16 cellular contexts compared by ENCODE assay signal in genomic region chr16:57508084-57508425, GRCh38. TPM values are rescaled to one million over a fixed set of nuclear protein-coding genes. Genes with fewer than 3 reads are reported as not detected.
A peak's percentile ranks its signal among the peaks of the same experiment; 100 is the strongest.
DNase-seq lines count a peak whose midpoint lies in the region; ATAC-seq, FAIRE-seq and TF ChIP-seq lines count a peak whose summit lies in the region.
"Had no signal": no experiment of that assay in that cellular context is flagged by ENCODE, and none has a peak within 500 bp of the region (broad histone marks: within the 10 kb centered on the region; RNA-seq: fewer than 3 reads in every experiment).

No MANE protein-coding gene starts in this region.

- FAIRE-seq in K562 (lab: Jason Lieb, UNC): no peak
- FAIRE-seq: H54 had no signal

- ATAC-seq in K562 (peak; percentile 11; the same call in 1 of the 3 replicates), HG03097 (IDR thresholded peaks at IDR 0.05; ENCODE audit: low FRiP score, unreplicated experiment) (no peak), lower lobe of right lung (no peak)

- BruUV-seq in K562 (replicated peaks; lab: Mats Ljungman, UMichigan): no TSS peak

- POLR2A ChIA-PET in K562 (lab: Yijun Ruan, JAX): interaction anchor here (0.6 to 0.8 kb wide), 2 partner anchors 9 to 23 kb away, joined by 3 to 4 read pairs; no protein-coding TSS in a partner anchor

- no peaks in the 10 kb centered on the region for H3K79me2 ChIP-seq in K562 (ENCODE audit: control insufficient read depth, insufficient read depth, low read length)

- peaks cover 81% of the 10 kb centered on the region for H3K4me1 ChIP-seq in cardiac muscle cell (ENCODE audit: low read depth)
- no peaks in the 10 kb centered on the region for H3K4me1 ChIP-seq in right atrium auricular region
- peaks cover 0 to 8% of the 10 kb centered on the region in 2 experiments; a peak in 2 of 5 replicates for H3K4me1 ChIP-seq in K562 (replicated peaks in 1 of 2; ENCODE audit: control insufficient read depth in 2 of 2, insufficient read depth in 2 of 2, low read length in 2 of 2)
- peaks cover 47% of the 10 kb centered on the region for H3K4me1 ChIP-seq in mesodermal cell (ENCODE audit: control insufficient read depth, insufficient read depth, low read length, poor library complexity, severe bottlenecking)
- peaks cover 0 to 4% (median 2%) of the 10 kb centered on the region in 4 donors for H3K4me1 ChIP-seq in sigmoid colon
- peaks cover 15% of the 10 kb centered on the region for H3K4me1 ChIP-seq in lower lobe of right lung

- WGBS in K562 (ENCODE audit: insufficient coverage, low coverage, missing lambda C conversion rate): 27% methylated on average over 2 of the region's 3 CpGs
- 92% methylated on average over 2 of the region's 3 CpGs; no CpG with 5 or more reads in 1 of the 2 experiments for WGBS in mesodermal cell (ENCODE audit: insufficient coverage in 2 of 2), 2 experiments
- 83 to 92% methylated on average over 3 of the region's 3 CpGs for WGBS in sigmoid colon, 2 donors

- 0 out of 2 replicates have a peak, but pooled peaks cover 3% of the 10 kb centered on the region for H4K20me1 ChIP-seq in K562 (replicated peaks; ENCODE audit: control insufficient read depth, insufficient read depth, low read length)

- no peak overlapping the region for H3K9ac ChIP-seq in K562 (ENCODE audit: insufficient read depth in 1 of 2, low read depth in 2 of 2, low read length in 2 of 2)

- H2AFZ ChIP-seq in K562 (ENCODE audit: low read depth, low read length): no peak overlapping the region

- no peak overlapping the region for H3K27ac Mint-ChIP-seq in glutamatergic neuron (ENCODE audit: unreplicated experiment)

- no peak overlapping the region for H3K4me3 Mint-ChIP-seq in glutamatergic neuron (ENCODE audit: unreplicated experiment)

- no peaks in the 10 kb centered on the region for H3K9me3 ChIP-seq in cardiac muscle cell (ENCODE audit: low read depth)
- H3K9me3 ChIP-seq in right atrium auricular region: no peaks in the 10 kb centered on the region
- no peaks in the 10 kb centered on the region for H3K9me3 ChIP-seq in K562 (replicated peaks; ENCODE audit: control insufficient read depth, insufficient read depth, low read depth, low read length)
- H3K9me3 ChIP-seq in mesodermal cell (ENCODE audit: control insufficient read depth, low read length): no peaks in the 10 kb centered on the region
- H3K9me3 ChIP-seq in sigmoid colon: no peaks in the 10 kb centered on the region
- no peaks in the 10 kb centered on the region for H3K9me3 ChIP-seq in lower lobe of right lung

- peaks cover 1% of the 10 kb centered on the region for H3K27me3 Mint-ChIP-seq in glutamatergic neuron (ENCODE audit: unreplicated experiment)

- TF ChIP-seq EP300 in K562 (IDR thresholded peaks at IDR 0.05; ENCODE audit: low read length) (no peak), sigmoid colon (IDR thresholded peaks at IDR 0.05) (no peak)

- no peaks in the 10 kb centered on the region for H3K9me1 ChIP-seq in K562 (ENCODE audit: control insufficient read depth, insufficient read depth, low read length)

- H3K27ac ChIP-seq in cardiac muscle cell: peak overlapping the region; percentile 99
- no peak overlapping the region for H3K27ac ChIP-seq in right atrium auricular region
- H3K27ac ChIP-seq in K562 (ENCODE audit: extremely low read depth, low read depth, low read length): no peak overlapping the region
- H3K27ac ChIP-seq in mesodermal cell (ENCODE audit: low read depth, low read length, severe bottlenecking): peak overlapping the region; percentile 75
- no peak overlapping the region for H3K27ac ChIP-seq in sigmoid colon
- no peak overlapping the region for H3K27ac ChIP-seq in lower lobe of right lung
- H3K27ac ChIP-seq: 22Rv1 had no signal

- intact Hi-C loops in K562 (cut with micrococcal nuclease): no loop called here
- intact Hi-C loops in sigmoid colon (cut with DNase I): no loop called here
- intact Hi-C loops in lower lobe of right lung (cut with DNase I): no loop called here

- H3K4me3 ChIP-seq in cardiac muscle cell (no peak overlapping the region), right atrium auricular region (no peak overlapping the region), K562 (no peak overlapping the region), mesodermal cell (ENCODE audit: extremely low read depth, insufficient read depth, low read length, poor library complexity, severe bottlenecking) (no peak overlapping the region), sigmoid colon (no peak overlapping the region), lower lobe of right lung (no peak overlapping the region)

- DNase-seq in cardiac muscle cell (ENCODE audit: low read depth in 1 of 2, low spot score in 1 of 2): no peak
- DNase-seq in right atrium auricular region (ENCODE audit: low spot score): no peak
- DNase-seq in K562 (ENCODE audit: extremely low read depth in 1 of 4, low spot score in 3 of 4): no peak
- DNase-seq in sigmoid colon: peak; percentile 25
- DNase-seq in glutamatergic neuron: no peak
- no peak for DNase-seq in lower lobe of right lung
- DNase-seq: NCI-H1048, NCI-H1436 treated with DMSO at 0.1 percent for 48 hours, NCI-H510A, SHP77 treated with DMSO at 0.1 percent for 48 hours had no signal

- TF ChIP-seq CTCF in cardiac muscle cell (IDR thresholded peaks at IDR 0.05; ENCODE audit: low read depth, low read length) (no peak), right atrium auricular region (IDR thresholded peaks at IDR 0.05) (no peak), K562 (IDR thresholded peaks at IDR 0.05 in 2 of 3, conservative IDR thresholded peaks at IDR 0.05 in 1 of 3; ENCODE audit: insufficient read depth in 2 of 3, low read depth in 1 of 3, low read length in 3 of 3) (no peak), sigmoid colon (IDR thresholded peaks at IDR 0.05) (no peak), glutamatergic neuron (IDR thresholded peaks at IDR 0.05; ENCODE audit: partially characterized antibody, unreplicated experiment) (no peak), lower lobe of right lung (IDR thresholded peaks at IDR 0.05) (no peak)

- in situ Hi-C loops in K562 (cut with MboI): no loop called here

- peaks cover 21% of the 10 kb centered on the region for H3K4me1 Mint-ChIP-seq in glutamatergic neuron (ENCODE audit: low read depth, unreplicated experiment)

- no peak overlapping the region for H3K4me2 ChIP-seq in K562 (ENCODE audit: insufficient read depth, low read length)

- CTCF ChIA-PET in K562 (lab: Yijun Ruan, JAX; ENCODE audit: low intra/inter-chr PET ratio): no interaction called here

- no peaks in the 10 kb centered on the region for H3K36me3 Mint-ChIP-seq in glutamatergic neuron (ENCODE audit: unreplicated experiment)

- no peaks in the 10 kb centered on the region for H3K9me3 Mint-ChIP-seq in glutamatergic neuron (ENCODE audit: unreplicated experiment)

- H3K27me3 ChIP-seq in cardiac muscle cell (no peaks in the 10 kb centered on the region), right atrium auricular region (no peaks in the 10 kb centered on the region), K562 (ENCODE audit: control insufficient read depth in 2 of 2, insufficient read depth in 2 of 2, low read length in 2 of 2) (peaks cover 0 to 28% of the 10 kb centered on the region in 2 experiments; a peak in 3 of 5 replicates), sigmoid colon (no peaks in the 10 kb centered on the region), lower lobe of right lung (ENCODE audit: low read depth) (no peaks in the 10 kb centered on the region)

- no peak for TF ChIP-seq RAD21 in K562 (CRISPR knock-in tag; conservative IDR thresholded peaks at IDR 0.05 in 1 of 2, IDR thresholded peaks at IDR 0.05 in 1 of 2)

- H3K36me3 ChIP-seq in cardiac muscle cell (no peaks in the 10 kb centered on the region), right atrium auricular region (peaks cover 5% of the 10 kb centered on the region), K562 (ENCODE audit: control insufficient read depth, insufficient read depth, low read length) (no peaks in the 10 kb centered on the region), mesodermal cell (ENCODE audit: control insufficient read depth, insufficient read depth, low read length) (no peaks in the 10 kb centered on the region), sigmoid colon (peaks cover 0 to 8% (median 0%) of the 10 kb centered on the region in 4 donors), lower lobe of right lung (no peaks in the 10 kb centered on the region)

- TF ChIP-seq POLR2A in K562 (conservative IDR thresholded peaks at IDR 0.05): no peak
- no peak for TF ChIP-seq POLR2A in sigmoid colon (IDR thresholded peaks at IDR 0.05)

RNA-seq across cellular contexts. Expression of gene DOK4, which starts 21.8 kb away (rescaled TPM):
- total RNA-seq in cardiac muscle cell: 1,502 and 2,409 TPM in 2 replicates
- polyA plus RNA-seq in cardiac muscle cell: 1,563 and 2,826 TPM in 2 replicates
- total RNA-seq in right atrium auricular region: 10 to 100 TPM; 15.2 to 34.2 TPM
- total RNA-seq in K562 (2011; cell fraction: chromatin; rRNA removed; ENCODE audit: low replicate concordance): 3.9 and 13.2 TPM in 2 replicates
- 9.2 and 12.2 TPM in 2 replicates for total RNA-seq in K562 (2011; cell fraction: nucleolus; rRNA removed)
- 6.3 and 7.6 TPM in 2 replicates for total RNA-seq in K562 (2011; cell fraction: nucleoplasm; rRNA removed)
- 14.4 and 18.9 TPM in 2 replicates for total RNA-seq in K562 (2014; rRNA removed)
- 2.3 and 3.2 TPM in 2 replicates for total RNA-seq in K562 (2014; rRNA removed; fragmentation: Illumina TruSeq; extraction: Trizol)
- 8.3 and 9.3 TPM in 2 replicates for total RNA-seq in K562 (2015; rRNA removed; fragmentation: Illumina TruSeq; extraction: Trizol)
- 11.0 and 11.4 TPM in 2 replicates for total RNA-seq in K562 (2021)
- 10.8 and 11.3 TPM in 2 replicates for polyA plus RNA-seq in K562 (2011; rRNA removed)
- polyA plus RNA-seq in K562 (2011; cell fraction: cytosol; rRNA removed): 14.0 and 19.6 TPM in 2 replicates
- 23.7 and 31.1 TPM in 2 replicates for polyA plus RNA-seq in K562 (2011; cell fraction: nucleus; rRNA removed)
- 10.2 and 13.2 TPM in 2 replicates for polyA plus RNA-seq in K562 (2012)
- polyA plus RNA-seq in K562 (2014; fragmentation: Illumina TruSeq; extraction: Trizol): 6.5 and 9.5 TPM in 2 replicates
- under 1 TPM; 0.10 TPM for polyA plus RNA-seq in K562 (2014; fragmentation: Nextera tagmentation; extraction: Ambion mirVana)
- 12.4 and 16.4 TPM in 2 replicates for polyA plus RNA-seq in K562 (2014; rRNA removed)
- polyA minus RNA-seq in K562 (2011; rRNA and poly(A)+ RNA removed): 3.6 and 5.5 TPM in 2 replicates
- polyA minus RNA-seq in K562 (2011; cell fraction: cytosol; rRNA and poly(A)+ RNA removed): 5.9 and 6.1 TPM in 2 replicates
- 5.2 and 5.3 TPM in 2 replicates for polyA minus RNA-seq in K562 (2011; cell fraction: nucleus; rRNA and poly(A)+ RNA removed)
- polyA plus RNA-seq in mesodermal cell (2013, experiment 1 of 2): 710 TPM
- 670 TPM for polyA plus RNA-seq in mesodermal cell (2013, experiment 2 of 2)
- 10 to 100 TPM in 2 of 4 donors, 1 to 10 TPM in 2; 3.9 to 21.8 (median 10.1) TPM for total RNA-seq in sigmoid colon
- 100 to 1,000 TPM; 102 to 147 (median 103) TPM for polyA plus RNA-seq in sigmoid colon
- total RNA-seq in glutamatergic neuron (ENCODE audit: unreplicated experiment): 23.4 TPM
- total RNA-seq in lower lobe of right lung: 57.3 TPM

RNA-seq across cellular contexts. Expression of gene CCDC102A, which starts 28.3 kb away (rescaled TPM):
- total RNA-seq in cardiac muscle cell (41.3 and 51.9 TPM in 2 replicates), right atrium auricular region (10 to 100 TPM; 11.2 to 15.1 TPM), K562 (2014; rRNA removed) (3.8 and 4.9 TPM in 2 replicates), K562 (2014; rRNA removed; fragmentation: Illumina TruSeq; extraction: Trizol) (0.16 and 0.58 TPM in 2 replicates), K562 (2015; rRNA removed; fragmentation: Illumina TruSeq; extraction: Trizol) (1.4 and 2.1 TPM in 2 replicates), K562 (2021) (2.7 and 3.0 TPM in 2 replicates), sigmoid colon (10 to 100 TPM; 17.8 to 46.8 (median 21.0) TPM), glutamatergic neuron (ENCODE audit: unreplicated experiment) (not detected), lower lobe of right lung (12.8 TPM)
- polyA plus RNA-seq in cardiac muscle cell (30.1 and 43.8 TPM in 2 replicates), K562 (2011; rRNA removed) (2.2 and 2.4 TPM in 2 replicates), K562 (2014; fragmentation: Illumina TruSeq; extraction: Trizol) (0.85 and 1.4 TPM in 2 replicates), K562 (2014; fragmentation: Nextera tagmentation; extraction: Ambion mirVana) (under 1 TPM; 0.03 to 0.11 TPM), K562 (2014; rRNA removed) (2.0 and 4.9 TPM in 2 replicates), sigmoid colon (1 to 10 TPM; 1.6 to 4.0 (median 2.4) TPM)
- total RNA-seq in K562 (2011; cell fraction: chromatin; rRNA removed; ENCODE audit: low replicate concordance): 0.26 and 1.1 TPM in 2 replicates
- total RNA-seq in K562 (2011; cell fraction: nucleolus; rRNA removed): 0.92 and 1.3 TPM in 2 replicates
- 0.51 and 0.84 TPM in 2 replicates for total RNA-seq in K562 (2011; cell fraction: nucleoplasm; rRNA removed)
- 2.6 and 6.6 TPM in 2 replicates for polyA plus RNA-seq in K562 (2011; cell fraction: cytosol; rRNA removed)
- 1.3 and 2.1 TPM in 2 replicates for polyA plus RNA-seq in K562 (2011; cell fraction: nucleus; rRNA removed)
- polyA plus RNA-seq in K562 (2012): 2.3 and 2.8 TPM in 2 replicates
- 0.45 and 1.4 TPM in 2 replicates for polyA minus RNA-seq in K562 (2011; rRNA and poly(A)+ RNA removed)
- polyA minus RNA-seq in K562 (2011; cell fraction: cytosol; rRNA and poly(A)+ RNA removed): 1.4 and 1.6 TPM in 2 replicates
- polyA minus RNA-seq in K562 (2011; cell fraction: nucleus; rRNA and poly(A)+ RNA removed): 0.67 and 1.1 TPM in 2 replicates
- polyA plus RNA-seq in mesodermal cell (2013, experiment 1 of 2): 10.6 TPM
- polyA plus RNA-seq in mesodermal cell (2013, experiment 2 of 2): 12.0 TPM

RNA-seq across cellular contexts. Expression of gene ADGRG5, which starts 34.4 kb away (rescaled TPM):
- total RNA-seq in cardiac muscle cell: not detected in 2 replicates
- 0.05 TPM in 1 of 2 replicates, not detected in the other for polyA plus RNA-seq in cardiac muscle cell
- under 1 TPM; 0.08 to 0.44 TPM for total RNA-seq in right atrium auricular region
- total RNA-seq in K562 (2011; cell fraction: chromatin; rRNA removed; ENCODE audit: low replicate concordance): 0.14 TPM in 1 of 2 replicates, not detected in the other
- 0.13 TPM in 1 of 2 replicates, not detected in the other for total RNA-seq in K562 (2011; cell fraction: nucleolus; rRNA removed)
- total RNA-seq in K562 (2011; cell fraction: nucleoplasm; rRNA removed): 0.07 TPM in 1 of 2 replicates, not detected in the other
- total RNA-seq in K562 (2014; rRNA removed): 0.08 and 0.09 TPM in 2 replicates
- 0.07 TPM in 1 of 2 replicates, not detected in the other for total RNA-seq in K562 (2014; rRNA removed; fragmentation: Illumina TruSeq; extraction: Trizol)
- total RNA-seq in K562 (2015; rRNA removed; fragmentation: Illumina TruSeq; extraction: Trizol): 0.14 and 0.30 TPM in 2 replicates
- total RNA-seq in K562 (2021): 0.09 and 0.27 TPM in 2 replicates
- polyA plus RNA-seq in K562 (2011; rRNA removed): 0.01 and 0.11 TPM in 2 replicates
- 0.03 and 0.07 TPM in 2 replicates for polyA plus RNA-seq in K562 (2011; cell fraction: cytosol; rRNA removed)
- polyA plus RNA-seq in K562 (2011; cell fraction: nucleus; rRNA removed): 0.13 and 0.27 TPM in 2 replicates
- polyA plus RNA-seq in K562 (2012): 0.55 and 0.62 TPM in 2 replicates
- polyA plus RNA-seq in K562 (2014; fragmentation: Illumina TruSeq; extraction: Trizol): 0.08 and 0.10 TPM in 2 replicates
- under 1 TPM; 0.01 to 0.39 TPM for polyA plus RNA-seq in K562 (2014; fragmentation: Nextera tagmentation; extraction: Ambion mirVana)
- 0.04 and 0.15 TPM in 2 replicates for polyA plus RNA-seq in K562 (2014; rRNA removed)
- 0.06 TPM in 1 of 2 replicates, not detected in the other for polyA minus RNA-seq in K562 (2011; rRNA and poly(A)+ RNA removed)
- not detected in 2 replicates for polyA minus RNA-seq in K562 (2011; cell fraction: cytosol; rRNA and poly(A)+ RNA removed)
- polyA minus RNA-seq in K562 (2011; cell fraction: nucleus; rRNA and poly(A)+ RNA removed): not detected in 2 replicates
- 1.3 TPM for polyA plus RNA-seq in mesodermal cell (2013, experiment 1 of 2)
- 0.86 TPM for polyA plus RNA-seq in mesodermal cell (2013, experiment 2 of 2)
- under 1 TPM in 1 of 4 donors, not detected in 3; 0.36 TPM for total RNA-seq in sigmoid colon
- 1 to 10 TPM in 1 of 3 donors, under 1 TPM in 2; 0.60 to 4.0 (median 0.69) TPM for polyA plus RNA-seq in sigmoid colon
- not detected for total RNA-seq in glutamatergic neuron (ENCODE audit: unreplicated experiment)
- total RNA-seq in lower lobe of right lung: 1.4 TPM
- total RNA-seq: MCF 10A had no signal
- polyA plus RNA-seq: BJ had no signal

RNA-seq across cellular contexts. Expression of gene POLR2C, which starts 45.6 kb away (rescaled TPM):
- total RNA-seq in cardiac muscle cell (126 and 164 TPM in 2 replicates), right atrium auricular region (10 to 100 TPM; 76.8 to 86.3 TPM), K562 (2014; rRNA removed) (131 and 139 TPM in 2 replicates), K562 (2014; rRNA removed; fragmentation: Illumina TruSeq; extraction: Trizol) (89.3 and 90.1 TPM in 2 replicates), K562 (2015; rRNA removed; fragmentation: Illumina TruSeq; extraction: Trizol) (92.3 and 93.9 TPM in 2 replicates), K562 (2021) (77.2 and 84.5 TPM in 2 replicates), sigmoid colon (100 to 1,000 TPM in 2 of 4 donors, 10 to 100 TPM in 2; 60.7 to 141 (median 101) TPM), glutamatergic neuron (ENCODE audit: unreplicated experiment) (48.1 TPM), lower lobe of right lung (76.0 TPM)
- polyA plus RNA-seq in cardiac muscle cell (80.0 and 83.5 TPM in 2 replicates), K562 (2011; rRNA removed) (163 and 170 TPM in 2 replicates), K562 (2014; fragmentation: Illumina TruSeq; extraction: Trizol) (107 and 131 TPM in 2 replicates), K562 (2014; fragmentation: Nextera tagmentation; extraction: Ambion mirVana) (10 to 100 TPM; 70.3 to 87.4 TPM), K562 (2014; rRNA removed) (97.5 and 108 TPM in 2 replicates), sigmoid colon (10 to 100 TPM; 52.3 to 77.7 (median 60.1) TPM)
- 125 and 216 TPM in 2 replicates for total RNA-seq in K562 (2011; cell fraction: chromatin; rRNA removed; ENCODE audit: low replicate concordance)
- 143 and 160 TPM in 2 replicates for total RNA-seq in K562 (2011; cell fraction: nucleolus; rRNA removed)
- total RNA-seq in K562 (2011; cell fraction: nucleoplasm; rRNA removed): 131 and 142 TPM in 2 replicates
- 234 and 242 TPM in 2 replicates for polyA plus RNA-seq in K562 (2011; cell fraction: cytosol; rRNA removed)
- 143 and 206 TPM in 2 replicates for polyA plus RNA-seq in K562 (2011; cell fraction: nucleus; rRNA removed)
- polyA plus RNA-seq in K562 (2012): 79.8 and 97.9 TPM in 2 replicates
- polyA minus RNA-seq in K562 (2011; rRNA and poly(A)+ RNA removed): 176 and 218 TPM in 2 replicates
- polyA minus RNA-seq in K562 (2011; cell fraction: cytosol; rRNA and poly(A)+ RNA removed): 109 TPM in 2 replicates
- polyA minus RNA-seq in K562 (2011; cell fraction: nucleus; rRNA and poly(A)+ RNA removed): 69.1 and 102 TPM in 2 replicates
- 107 TPM for polyA plus RNA-seq in mesodermal cell (2013, experiment 1 of 2)
- polyA plus RNA-seq in mesodermal cell (2013, experiment 2 of 2): 90.5 TPM

Comparison
In these comparisons a context has a peak if more than half of its experiments do, and no peak if none do; other contexts are left out.
1. H3K27ac ChIP-seq: peak in cardiac muscle cell (single experiment) and mesodermal cell (single experiment); none in right atrium auricular region (0 of 2), K562 (single experiment), sigmoid colon (0 of 4) and lower lobe of right lung (single experiment).
2. RNA of gene DOK4, which starts 21.8 kb away (total RNA-seq): 1,502 to 2,409 TPM in cardiac muscle cell; 57.3 TPM in lower lobe of right lung (single experiment), 15.2 to 34.2 TPM in right atrium auricular region, 23.4 TPM in glutamatergic neuron (single experiment), 3.9 to 21.8 TPM in sigmoid colon and 2.3 to 18.9 TPM in K562; every median in the first group is over 10 times any median in the second.